13 cellular contexts compared by ENCODE assay signal in the genomic region with DNA sequence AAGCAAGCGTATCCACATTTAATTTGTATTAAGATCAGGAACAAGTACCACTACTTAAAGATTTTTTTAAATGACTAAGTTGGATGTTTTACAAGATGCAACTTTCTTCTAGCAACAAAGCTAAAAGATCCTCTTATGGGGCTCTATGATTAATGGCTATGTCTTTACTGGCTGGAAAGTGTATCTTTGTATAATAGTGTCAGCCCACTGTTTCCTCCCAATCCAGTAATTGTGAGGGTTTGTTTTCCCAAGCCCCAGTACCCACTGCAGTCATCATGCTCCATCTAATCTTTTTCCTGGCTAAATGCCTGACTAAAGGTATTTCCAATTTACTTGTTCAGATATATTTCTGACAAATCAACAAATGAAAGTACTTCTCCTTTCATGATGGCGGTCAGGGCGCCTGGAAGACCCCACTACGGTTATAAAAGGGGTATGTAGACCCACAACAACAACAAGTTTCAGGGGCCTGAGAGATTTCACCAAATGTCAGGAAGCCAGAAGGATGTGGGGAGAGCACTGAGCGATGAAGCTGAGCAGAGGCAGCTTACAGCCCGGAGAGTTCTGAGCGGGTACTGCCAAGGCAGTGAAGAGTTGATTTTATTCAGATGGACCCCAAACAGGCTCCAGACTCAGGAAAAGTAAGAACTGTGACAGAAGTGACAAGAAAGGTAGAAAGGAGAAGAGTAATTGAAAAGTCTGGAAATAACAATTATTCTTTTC.
DNase-seq lines count a peak whose midpoint lies in the region; ATAC-seq lines count a peak whose summit lies in the region.
"Had no signal": no experiment of that assay in that cellular context is flagged by ENCODE, and none has a peak within 500 bp of the region (broad histone marks: within the 10 kb centered on the region; RNA-seq: fewer than 3 reads in every experiment).

No MANE protein-coding gene starts in this region.

- no peak for ATAC-seq in activated CD8-positive, alpha-beta T cell treated with anti-CD3 and anti-CD28 coated beads, Interleukin-2, amount 10 ng/mL, durations not matched to agents 7 days and 5 days
- no peak for ATAC-seq in GM21723 (IDR thresholded peaks at IDR 0.05; ENCODE audit: unreplicated experiment)

- H3K4me1 Mint-ChIP-seq in activated CD8-positive, alpha-beta T cell treated with anti-CD3 and anti-CD28 coated beads, Interleukin-2, amount 10 ng/mL, durations not matched to agents 7 days and 5 days (ENCODE audit: low read depth), result peaks cover 64% of the 10 kb centered on the region

- H3K36me3 ChIP-seq in BLaER1 treated with 17β-estradiol and CSF1 and Interleukin-3, amounts not matched to agents 10 nM and 100 nM, result peaks cover 40 to 74% (median 60%) of the 10 kb centered on the region in 11 experiments
- peaks cover 43% of the 10 kb centered on the region; the same call in 1 of the 2 replicates for H3K36me3 ChIP-seq in GM23248 (ENCODE audit: low read depth)
- H3K36me3 ChIP-seq: thoracic aorta had no signal

- H4K20me1 ChIP-seq in BLaER1 treated with 17β-estradiol and CSF1 and Interleukin-3, amounts not matched to agents 10 nM and 100 nM, result peaks cover 41 to 79% (median 72%) of the 10 kb centered on the region in 11 experiments
- H4K20me1 ChIP-seq in GM23248 (ENCODE audit: insufficient read depth), result no peaks in the 10 kb centered on the region

- H2AFZ ChIP-seq in GM23248, result no peak overlapping the region

- no peaks in the 10 kb centered on the region for H3K9me3 Mint-ChIP-seq in activated CD8-positive, alpha-beta T cell treated with anti-CD3 and anti-CD28 coated beads, Interleukin-2, amount 10 ng/mL, durations not matched to agents 7 days and 5 days (ENCODE audit: insufficient read depth)

- H3K9me2 ChIP-seq in GM23248 (ENCODE audit: insufficient read depth), result no peaks in the 10 kb centered on the region

- H3K27ac Mint-ChIP-seq in activated CD8-positive, alpha-beta T cell treated with anti-CD3 and anti-CD28 coated beads, Interleukin-2, amount 10 ng/mL, durations not matched to agents 7 days and 5 days, result peak overlapping the region; percentile 95

- peak overlapping the region; percentile 41 to 72 (median 50); a peak in 18 of 20 replicates for H3K4me3 ChIP-seq in BLaER1 treated with 17β-estradiol and CSF1 and Interleukin-3, amounts not matched to agents 10 nM and 100 nM
- peak overlapping the region; percentile 81 for H3K4me3 ChIP-seq in GM23248
- H3K4me3 ChIP-seq: thoracic aorta had no signal

- H3K4me3 Mint-ChIP-seq in activated CD8-positive, alpha-beta T cell treated with anti-CD3 and anti-CD28 coated beads, Interleukin-2, amount 10 ng/mL, durations not matched to agents 7 days and 5 days, result peak overlapping the region; percentile 91

- no peaks in the 10 kb centered on the region for H3K27me3 ChIP-seq in BLaER1 treated with 17β-estradiol and CSF1 and Interleukin-3, amounts not matched to agents 10 nM and 100 nM
- H3K27me3 ChIP-seq in GM23248 (replicated peaks; ENCODE audit: insufficient read depth), result no peaks in the 10 kb centered on the region

- H3K4me1 ChIP-seq in BLaER1 treated with 17β-estradiol and CSF1 and Interleukin-3, amounts not matched to agents 10 nM and 100 nM, result peaks cover 48 to 78% (median 53%) of the 10 kb centered on the region in 10 experiments
- H3K4me1 ChIP-seq in GM23248 (ENCODE audit: insufficient read depth), result peaks cover 68% of the 10 kb centered on the region

- peaks cover 73% of the 10 kb centered on the region for H3K36me3 Mint-ChIP-seq in activated CD8-positive, alpha-beta T cell treated with anti-CD3 and anti-CD28 coated beads, Interleukin-2, amount 10 ng/mL, durations not matched to agents 7 days and 5 days (ENCODE audit: low read depth)

- no peaks in the 10 kb centered on the region for H3K9me3 ChIP-seq in BLaER1 treated with 17β-estradiol and CSF1 and Interleukin-3, amounts not matched to agents 10 nM and 100 nM (replicated peaks in 1 of 11)
- H3K9me3 ChIP-seq in GM23248 (ENCODE audit: low read depth), result no peaks in the 10 kb centered on the region
- H3K9me3 ChIP-seq: thoracic aorta had no signal

- in situ Hi-C loops in GM23248 (cut with MboI), result no loop called here

- POLR2A ChIA-PET in activated CD8-positive, alpha-beta T cell treated with anti-CD3 and anti-CD28 coated beads, Interleukin-2, amount 10 ng/mL, durations not matched to agents 7 days and 5 days (lab: Charles Lee), result interaction anchor here (0.5 to 7.7 kb wide), 17 partner anchors 10 to 102 kb away, joined by 3 to 105 read pairs (median 4); no protein-coding TSS in a partner anchor

- CTCF ChIA-PET in activated CD8-positive, alpha-beta T cell treated with anti-CD3 and anti-CD28 coated beads, Interleukin-2, amount 10 ng/mL, durations not matched to agents 7 days and 5 days (lab: Charles Lee), result interaction anchor here (0.9 to 3.8 kb wide), 11 partner anchors 9 to 84 kb away, joined by 3 to 28 read pairs (median 7); no protein-coding TSS in a partner anchor

- H3K4me2 ChIP-seq in BLaER1 treated with 17β-estradiol and CSF1 and Interleukin-3, amounts not matched to agents 10 nM and 100 nM, result peak overlapping the region; percentile 64 to 99 (median 88)
- H3K4me2 ChIP-seq in GM23248 (ENCODE audit: unreplicated experiment), result peak overlapping the region; percentile 99

- DNase-seq in GM23248, result peak; percentile 39
- no peak for DNase-seq in activated CD8-positive, alpha-beta T cell treated with anti-CD3 and anti-CD28 coated beads, Interleukin-2, amount 10 ng/mL, durations not matched to agents 7 days and 5 days
- DNase-seq in lung microvascular endothelial cell (ENCODE audit: low read depth in 2 of 2), result peak; percentile 16 to 57
- DNase-seq in stimulated activated naive CD4-positive, alpha-beta T cell treated with Interleukin-2 at 50 U/mL for 16 hours (lab: John Stamatoyannopoulos, UW), result no peak
- no peak for DNase-seq in DMS 273 (lab: John Stamatoyannopoulos, UW; ENCODE audit: unreplicated experiment)
- no peak for DNase-seq in NCI-H526 (lab: John Stamatoyannopoulos, UW)
- DNase-seq: effector CD8-positive, alpha-beta T cell; GOT3; NCI-H82; stimulated activated CD4-positive, alpha-beta T cell treated with anti-CD3 and anti-CD28 coated beads, Interleukin-2, amount 100 ng/mL, for 48 hours had no signal

- H3K27ac ChIP-seq in BLaER1 treated with 17β-estradiol and CSF1 and Interleukin-3, amounts not matched to agents 10 nM and 100 nM, result peak overlapping the region; percentile 19 to 100 (median 64); a peak in 21 of 22 replicates
- H3K27ac ChIP-seq in GM23248, result peak overlapping the region; percentile 100

- peak overlapping the region; percentile 54 to 97 (median 72) for H3K9ac ChIP-seq in BLaER1 treated with 17β-estradiol and CSF1 and Interleukin-3, amounts not matched to agents 10 nM and 100 nM
- H3K9ac ChIP-seq in GM23248, result peak overlapping the region; percentile 19

- peaks cover 85% of the 10 kb centered on the region for H3F3A ChIP-seq in GM23248 (ENCODE audit: insufficient read depth)

- H3K27me3 Mint-ChIP-seq in activated CD8-positive, alpha-beta T cell treated with anti-CD3 and anti-CD28 coated beads, Interleukin-2, amount 10 ng/mL, durations not matched to agents 7 days and 5 days (ENCODE audit: low read depth), result no peaks in the 10 kb centered on the region

- 81 to 82% methylated on average over 7 of the region's 7 CpGs for WGBS in GM23248 (ENCODE audit: low coverage in 1 of 2, low lambda C conversion rate in 2 of 2, missing lambda C conversion rate in 2 of 2), 2 experiments

- peaks cover 84% of the 10 kb centered on the region for H3K79me2 ChIP-seq in GM23248 (ENCODE audit: insufficient read depth)

Comparison
In these comparisons a context has a peak if more than half of its experiments do, and no peak if none do; other contexts are left out.
1. DNase-seq: peak in GM23248 (single experiment) and lung microvascular endothelial cell (2 of 2); none in activated CD8-positive, alpha-beta T cell treated with anti-CD3 and anti-CD28 coated beads, Interleukin-2, amount 10 ng/mL, durations not matched to agents 7 days and 5 days (single experiment), stimulated activated naive CD4-positive, alpha-beta T cell treated with Interleukin-2 at 50 U/mL for 16 hours (single experiment), DMS 273 (single experiment) and NCI-H526 (0 of 2).